ENCODE assay signal across 7 cellular contexts in genomic region chr20:53752971-53753879, GRCh38.
A peak's percentile ranks its signal among the peaks of the same experiment; 100 is the strongest.
DNase-seq lines count a peak whose midpoint lies in the region; ATAC-seq and TF ChIP-seq lines count a peak whose summit lies in the region.

No MANE protein-coding gene starts in this region.

- TF ChIP-seq CTCF in RWPE1 (conservative IDR thresholded peaks at IDR 0.05; ENCODE audit: low read depth), result no peak

- H3K4me1 ChIP-seq in esophagus (ENCODE audit: control insufficient read depth in 2 of 2, insufficient read depth in 2 of 2, low read length in 1 of 2) (peaks cover 0 to 7% of the 10 kb centered on the region in 2 donors), skeletal muscle satellite cell (ENCODE audit: control insufficient read depth, insufficient read depth, low read length) (peaks cover 54% of the 10 kb centered on the region)

- no peaks in the 10 kb centered on the region for H3K9me3 ChIP-seq in esophagus (ENCODE audit: control insufficient read depth in 2 of 2, insufficient read depth in 1 of 2, low read depth in 1 of 2, low read length in 1 of 2)
- no peaks in the 10 kb centered on the region for H3K9me3 ChIP-seq in skeletal muscle satellite cell (replicated peaks; ENCODE audit: low read length)

- CTCF ChIA-PET in RWPE1 (lab: Yijun Ruan, JAX), result interaction anchor here (0.5 to 1.1 kb wide), 8 partner anchors 11 to 186 kb away, joined by 3 to 7 read pairs (median 3); no protein-coding TSS in a partner anchor

- H3K27me3 ChIP-seq in H7 (ENCODE audit: control insufficient read depth, insufficient read depth, low read length) (no peaks in the 10 kb centered on the region), esophagus (ENCODE audit: control insufficient read depth in 1 of 2, insufficient read depth in 2 of 2, low read length in 2 of 2) (no peaks in the 10 kb centered on the region), skeletal muscle satellite cell (ENCODE audit: control insufficient read depth, insufficient read depth, low read length) (no peaks in the 10 kb centered on the region)

- no peak overlapping the region for H3K4me3 ChIP-seq in H7 (ENCODE audit: insufficient read depth, low read depth, low read length)
- H3K4me3 ChIP-seq in esophagus (ENCODE audit: low read depth in 1 of 2, low read length in 2 of 2), result no peak overlapping the region
- H3K4me3 ChIP-seq in skeletal muscle satellite cell (ENCODE audit: low read length), result peak overlapping the region; percentile 1

- peak; percentile 59 for DNase-seq in H7
- DNase-seq in RWPE1 (ENCODE audit: low spot score), result peak; percentile 81
- DNase-seq in SIG-M5 (lab: John Stamatoyannopoulos, UW), result no peak
- DNase-seq in sciatic nerve (ENCODE audit: low spot score), result no peak

- POLR2A ChIA-PET in RWPE1 (lab: Yijun Ruan, JAX; ENCODE audit: low non-redundant PET), result interaction anchor here (0.5 to 1.5 kb wide), 6 partner anchors 31 to 176 kb away, joined by 3 to 8 read pairs (median 3); partner anchors contain the start of gene ZNF217

- H3K27ac ChIP-seq in RWPE1 (no peak overlapping the region), esophagus (ENCODE audit: low read depth in 2 of 2, low read length in 1 of 2) (peak overlapping the region; percentile 67 to 78)

- peak overlapping the region; percentile 2 for H3K9ac ChIP-seq in skeletal muscle satellite cell (ENCODE audit: low read depth, low read length)

- intact Hi-C loops in sciatic nerve (cut with DNase I), result no loop called here

- H3K36me3 ChIP-seq in H7 (replicated peaks; ENCODE audit: control insufficient read depth, insufficient read depth, low read length) (no peaks in the 10 kb centered on the region), esophagus (ENCODE audit: control insufficient read depth in 2 of 2, insufficient read depth in 2 of 2, low read length in 1 of 2) (no peaks in the 10 kb centered on the region), skeletal muscle satellite cell (ENCODE audit: insufficient read depth, low read length) (no peaks in the 10 kb centered on the region)

- WGBS in esophagus, 2 donors, result 50 to 54% methylated on average over 16 of the region's 16 CpGs

- H3K4me2 ChIP-seq in skeletal muscle satellite cell (ENCODE audit: low read length), result peak overlapping the region; percentile 24

- no peak for ATAC-seq in HG03439 (IDR thresholded peaks at IDR 0.05; ENCODE audit: unreplicated experiment)
- ATAC-seq in sciatic nerve, result no peak

Comparison
In these comparisons a context has a peak if more than half of its experiments do, and no peak if none do; other contexts are left out.
1. DNase-seq: peak in H7 (single experiment) and RWPE1 (single experiment); none in SIG-M5 (single experiment) and sciatic nerve (single experiment).